8 cellular contexts compared by ENCODE assay signal in genomic region chr19:48624067-48624594, GRCh38. TPM values are rescaled to one million over a fixed set of nuclear protein-coding genes. Genes with fewer than 3 reads are reported as not detected.
A peak's percentile ranks its signal among the peaks of the same experiment; 100 is the strongest.
DNase-seq lines count a peak whose midpoint lies in the region; ATAC-seq and TF ChIP-seq lines count a peak whose summit lies in the region.

No MANE protein-coding gene starts in this region.

- peak; percentile 61 for ATAC-seq in GM19395 (IDR thresholded peaks at IDR 0.05; ENCODE audit: unreplicated experiment)
- peak; percentile 45 for ATAC-seq in HG03571 (IDR thresholded peaks at IDR 0.05; ENCODE audit: unreplicated experiment)
- ATAC-seq in activated T-cell treated with anti-CD3 and anti-CD28 coated beads, Interleukin-2, amount 50 U/mL, for 4 hours = peak; percentile 81 to 82

- H3K4me3 ChIP-seq in BE2C (ENCODE audit: low read depth, low read length) (peak overlapping the region; percentile 78), NT2/D1 (ENCODE audit: insufficient read length, low read depth) (peak overlapping the region; percentile 67), epithelial cell of proximal tubule (ENCODE audit: low read depth, low read length) (peak overlapping the region; percentile 81), mucosa of rectum (ENCODE audit: low read length in 2 of 2) (peak overlapping the region; percentile 69 to 77)

- peak overlapping the region; percentile 81 for H3K4me3 Mint-ChIP-seq in activated T-cell treated with anti-CD3 and anti-CD28 coated beads, Interleukin-2, amount 50 U/mL, for 4 hours

- H3K27me3 ChIP-seq in BE2C (no peaks in the 10 kb centered on the region), NT2/D1 (ENCODE audit: insufficient read depth, insufficient read length) (no peaks in the 10 kb centered on the region), mucosa of rectum (ENCODE audit: control insufficient read depth in 2 of 2, insufficient read depth in 2 of 2, low read length in 2 of 2) (no peaks in the 10 kb centered on the region)

- H3K9me3 ChIP-seq in BE2C (no peaks in the 10 kb centered on the region), NT2/D1 (ENCODE audit: insufficient read depth, low read length) (no peaks in the 10 kb centered on the region), mucosa of rectum (ENCODE audit: control insufficient read depth in 2 of 2, low read length in 2 of 2) (no peaks in the 10 kb centered on the region)

- H3K4me1 ChIP-seq in BE2C = no peaks in the 10 kb centered on the region
- H3K4me1 ChIP-seq in NT2/D1 (ENCODE audit: insufficient read depth, insufficient read length) = no peaks in the 10 kb centered on the region
- peaks cover 37 to 55% of the 10 kb centered on the region in 2 donors for H3K4me1 ChIP-seq in mucosa of rectum (ENCODE audit: control insufficient read depth in 2 of 2, insufficient read depth in 2 of 2, low read length in 2 of 2)

- H3K27me3 Mint-ChIP-seq in activated T-cell treated with anti-CD3 and anti-CD28 coated beads, Interleukin-2, amount 50 U/mL, for 4 hours (ENCODE audit: low read depth) = no peaks in the 10 kb centered on the region

- H3K36me3 Mint-ChIP-seq in activated T-cell treated with anti-CD3 and anti-CD28 coated beads, Interleukin-2, amount 50 U/mL, for 4 hours (ENCODE audit: insufficient read depth) = peaks cover 10% of the 10 kb centered on the region

- DNase-seq in BE2C = peak; percentile 100
- peak; percentile 94 for DNase-seq in NT2/D1 (ENCODE audit: low read depth, low spot score)
- DNase-seq in activated T-cell treated with anti-CD3 and anti-CD28 coated beads, Interleukin-2, amount 50 U/mL, for 4 hours = peak; percentile 95
- no peak for DNase-seq in epithelial cell of proximal tubule (ENCODE audit: low read depth)
- DNase-seq in stimulated activated CD8-positive, alpha-beta memory T cell treated with anti-CD3 and anti-CD28 coated beads, Interleukin-4, amount 100 ng/mL, for 24 hours (ENCODE audit: low read depth) = peak; percentile 98

- peak overlapping the region; percentile 86 to 89 for H3K27ac ChIP-seq in mucosa of rectum (ENCODE audit: low read depth in 2 of 2, low read length in 2 of 2)

- H3K36me3 ChIP-seq in BE2C (no peaks in the 10 kb centered on the region), NT2/D1 (ENCODE audit: insufficient read depth, insufficient read length, low read length) (peaks cover 17% of the 10 kb centered on the region), mucosa of rectum (ENCODE audit: control insufficient read depth in 2 of 2, insufficient read depth in 2 of 2, low read length in 2 of 2) (peaks cover 0 to 2% of the 10 kb centered on the region in 2 donors)

- no peak for TF ChIP-seq CTCF in BE2C (IDR thresholded peaks at IDR 0.05; ENCODE audit: low read depth, low read length)
- TF ChIP-seq CTCF in epithelial cell of proximal tubule (conservative IDR thresholded peaks at IDR 0.05; ENCODE audit: low read depth, low read length) = no peak

- H3K9me3 Mint-ChIP-seq in activated T-cell treated with anti-CD3 and anti-CD28 coated beads, Interleukin-2, amount 50 U/mL, for 4 hours = no peaks in the 10 kb centered on the region

- H3K9ac ChIP-seq in NT2/D1 (ENCODE audit: insufficient read length, low read depth) (peak overlapping the region; percentile 84), mucosa of rectum (ENCODE audit: low read depth in 1 of 2, low read length in 2 of 2) (peak overlapping the region; percentile 79)

- peaks cover 39% of the 10 kb centered on the region for H3K4me1 Mint-ChIP-seq in activated T-cell treated with anti-CD3 and anti-CD28 coated beads, Interleukin-2, amount 50 U/mL, for 4 hours (ENCODE audit: low read depth)

RNA-seq across cellular contexts. Expression of gene SPHK2, which starts 4.8 kb away (rescaled TPM):
- polyA plus RNA-seq in BE2C (2012; ENCODE audit: insufficient read depth, insufficient read length, low read depth) = 41.5 TPM
- 10 to 100 TPM; 39.8 to 43.1 (median 40.6) TPM for total RNA-seq in activated T-cell treated with anti-CD3 and anti-CD28 coated beads, Interleukin-2, amount 50 U/mL, for 4 hours
- 13.0 and 14.5 TPM in 2 replicates for total RNA-seq in epithelial cell of proximal tubule

RNA-seq across cellular contexts. Expression of gene RPL18, which starts 5.2 kb away (rescaled TPM):
- polyA plus RNA-seq in BE2C (2012; ENCODE audit: insufficient read depth, insufficient read length, low read depth) = 1,689 TPM
- 1,000 to 10,000 TPM; 2,406 to 2,595 (median 2,478) TPM for total RNA-seq in activated T-cell treated with anti-CD3 and anti-CD28 coated beads, Interleukin-2, amount 50 U/mL, for 4 hours
- 2,819 and 2,927 TPM in 2 replicates for total RNA-seq in epithelial cell of proximal tubule

RNA-seq across cellular contexts. Expression of gene FAM83E, which starts 9.3 kb away (rescaled TPM):
- 0.48 TPM for polyA plus RNA-seq in BE2C (2012; ENCODE audit: insufficient read depth, insufficient read length, low read depth)
- total RNA-seq in activated T-cell treated with anti-CD3 and anti-CD28 coated beads, Interleukin-2, amount 50 U/mL, for 4 hours = 10 to 100 TPM; 11.3 to 15.7 (median 13.1) TPM
- total RNA-seq in epithelial cell of proximal tubule = 0.14 and 0.40 TPM in 2 replicates

RNA-seq across cellular contexts. Expression of gene DBP, which starts 13.0 kb away (rescaled TPM):
- 47.7 TPM for polyA plus RNA-seq in BE2C (2012; ENCODE audit: insufficient read depth, insufficient read length, low read depth)
- total RNA-seq in activated T-cell treated with anti-CD3 and anti-CD28 coated beads, Interleukin-2, amount 50 U/mL, for 4 hours = 10 to 100 TPM in 2 of 3 donors, 1 to 10 TPM in 1; 6.7 to 12.3 (median 11.2) TPM
- total RNA-seq in epithelial cell of proximal tubule = 1.3 and 5.9 TPM in 2 replicates

RNA-seq across cellular contexts. Expression of gene SPACA4, which starts 17.6 kb away (rescaled TPM):
- not detected for polyA plus RNA-seq in BE2C (2012; ENCODE audit: insufficient read depth, insufficient read length, low read depth)
- not detected for total RNA-seq in activated T-cell treated with anti-CD3 and anti-CD28 coated beads, Interleukin-2, amount 50 U/mL, for 4 hours
- not detected in 2 replicates for total RNA-seq in epithelial cell of proximal tubule
